In the genomic region with DNA sequence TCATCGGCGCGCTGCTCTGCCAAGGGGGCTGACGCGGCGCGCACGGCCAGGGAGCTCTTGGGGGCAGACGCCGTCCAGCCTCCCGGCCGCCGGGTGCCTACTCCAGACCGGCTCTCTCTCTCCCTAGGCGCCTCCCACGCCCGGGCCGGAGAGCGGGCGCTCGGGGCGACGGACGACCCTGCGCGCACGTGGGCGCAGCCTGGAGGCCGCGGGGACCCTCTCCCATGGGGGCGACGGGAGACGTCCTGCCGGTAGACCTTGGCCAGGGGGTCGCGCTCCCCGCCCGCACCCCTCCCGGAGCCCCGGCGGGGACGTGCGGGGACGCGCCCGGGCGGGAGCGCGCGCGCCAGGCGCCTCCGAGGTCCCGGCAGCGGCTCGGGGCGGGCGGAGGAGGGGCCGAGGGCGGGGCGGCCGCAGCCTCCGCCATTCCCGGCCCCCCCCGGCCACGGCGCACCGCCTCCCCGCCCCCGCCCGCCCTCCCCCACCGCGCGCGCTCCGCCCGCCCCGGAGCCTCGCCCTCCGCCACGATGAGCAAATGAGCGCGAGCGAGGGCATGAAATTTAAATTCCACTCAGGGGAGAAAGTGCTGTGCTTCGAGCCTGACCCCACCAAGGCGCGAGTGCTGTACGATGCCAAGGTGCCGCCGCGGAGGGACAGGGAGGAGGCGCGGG, we compare ENCODE assay signal across 8 cellular contexts. TPM values are rescaled to one million over a fixed set of nuclear protein-coding genes. Genes with fewer than 3 reads are reported as not detected.
DNase-seq lines count a peak whose midpoint lies in the region; ATAC-seq, FAIRE-seq and TF ChIP-seq lines count a peak whose summit lies in the region.

A gene with protein sequence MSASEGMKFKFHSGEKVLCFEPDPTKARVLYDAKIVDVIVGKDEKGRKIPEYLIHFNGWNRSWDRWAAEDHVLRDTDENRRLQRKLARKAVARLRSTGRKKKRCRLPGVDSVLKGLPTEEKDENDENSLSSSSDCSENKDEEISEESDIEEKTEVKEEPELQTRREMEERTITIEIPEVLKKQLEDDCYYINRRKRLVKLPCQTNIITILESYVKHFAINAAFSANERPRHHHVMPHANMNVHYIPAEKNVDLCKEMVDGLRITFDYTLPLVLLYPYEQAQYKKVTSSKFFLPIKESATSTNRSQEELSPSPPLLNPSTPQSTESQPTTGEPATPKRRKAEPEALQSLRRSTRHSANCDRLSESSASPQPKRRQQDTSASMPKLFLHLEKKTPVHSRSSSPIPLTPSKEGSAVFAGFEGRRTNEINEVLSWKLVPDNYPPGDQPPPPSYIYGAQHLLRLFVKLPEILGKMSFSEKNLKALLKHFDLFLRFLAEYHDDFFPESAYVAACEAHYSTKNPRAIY (plus strand): TSS at position 509 of the 671 bp plus-strand sequence. CDS start 27 bp downstream, at position 536.

- peaks cover 25% of the 10 kb centered on the region for H3K36me3 ChIP-seq in NT2/D1 (ENCODE audit: insufficient read depth, insufficient read length, low read length)
- H3K36me3 ChIP-seq in thoracic aorta = no peaks in the 10 kb centered on the region

- peak within 1 kb of the TSS; percentile 84 to 99 (median 98) for H3K27ac Mint-ChIP-seq in naive thymus-derived CD8-positive, alpha-beta T cell

- peaks cover 4% of the 10 kb centered on the region for H3K4me1 ChIP-seq in NT2/D1 (ENCODE audit: insufficient read depth, insufficient read length)
- no peaks in the 10 kb centered on the region for H3K4me1 ChIP-seq in thoracic aorta (ENCODE audit: control insufficient read depth in 1 of 2, low read depth in 2 of 2)

- peaks cover 7 to 16% (median 13%) of the 10 kb centered on the region in 4 donors for H3K4me1 Mint-ChIP-seq in naive thymus-derived CD8-positive, alpha-beta T cell

- peak within 1 kb of the TSS; percentile 86 to 87 for H3K27ac ChIP-seq in thoracic aorta

- H3K9me3 ChIP-seq in NT2/D1 (ENCODE audit: insufficient read depth, low read length) (no peaks in the 10 kb centered on the region), thoracic aorta (no peaks in the 10 kb centered on the region)

- peak within 1 kb of the TSS; percentile 96 for H3K4me3 ChIP-seq in NT2/D1 (ENCODE audit: insufficient read length, low read depth)
- peak within 1 kb of the TSS; percentile 81 for H3K4me3 ChIP-seq in fibroblast of the aortic adventitia (ENCODE audit: low read depth, low read length)
- H3K4me3 ChIP-seq in thoracic aorta = peak within 1 kb of the TSS; percentile 86

- H3K27me3 ChIP-seq in NT2/D1 (ENCODE audit: insufficient read depth, insufficient read length) (no peaks in the 10 kb centered on the region), thoracic aorta (replicated peaks; ENCODE audit: insufficient read depth) (no peaks in the 10 kb centered on the region)

- no peak for TF ChIP-seq CTCF in fibroblast of the aortic adventitia (IDR thresholded peaks at IDR 0.05; ENCODE audit: insufficient read depth, low read length)
- TF ChIP-seq CTCF in thoracic aorta (IDR thresholded peaks at IDR 0.05) = no peak

- H3K27me3 Mint-ChIP-seq in naive thymus-derived CD8-positive, alpha-beta T cell = no peaks in the 10 kb centered on the region

- H3K9ac ChIP-seq in NT2/D1 (ENCODE audit: insufficient read length, low read depth) = peak within 1 kb of the TSS; percentile 96

- H3K9me3 Mint-ChIP-seq in naive thymus-derived CD8-positive, alpha-beta T cell = peaks cover 0 to 14% (median 0%) of the 10 kb centered on the region in 9 donors

- ATAC-seq in HG02981 (IDR thresholded peaks at IDR 0.05; ENCODE audit: unreplicated experiment) (peak; percentile 35), thoracic aorta (ENCODE audit: insufficient number of reproducible peaks, low FRiP score, low read depth) (peak; percentile 60)
- ATAC-seq in naive thymus-derived CD8-positive, alpha-beta T cell = peak; percentile 37 to 56

- H3K36me3 Mint-ChIP-seq in naive thymus-derived CD8-positive, alpha-beta T cell = peaks cover 17 to 21% (median 17%) of the 10 kb centered on the region in 3 donors

- DNase-seq in AG08396 (ENCODE audit: low spot score) (peak; percentile 84), GM18507 (ENCODE audit: extremely low spot score, insufficient read length, low read depth) (peak; percentile 39), NT2/D1 (ENCODE audit: low read depth, low spot score) (no peak), fibroblast of the aortic adventitia (ENCODE audit: low read depth) (peak; percentile 56), thoracic aorta (ENCODE audit: low spot score) (peak; percentile 11)
- peak; percentile 86 for DNase-seq in activated effector memory CD4-positive, alpha-beta T cell treated with anti-CD3 and anti-CD28 coated beads, Interleukin-2, amount 50 U/mL, for 16 hours
- peak in 6 of 10 donors; percentile 48 to 84 (median 56) for DNase-seq in naive thymus-derived CD8-positive, alpha-beta T cell

- POLR2A ChIA-PET in naive thymus-derived CD8-positive, alpha-beta T cell (lab: Charles Lee) = interaction anchor here (1.0 to 2.9 kb wide), 3 partner anchors 9 to 16 kb away, joined by 3 to 29 read pairs (median 25); no protein-coding TSS in a partner anchor

- peak within 1 kb of the TSS; percentile 85 to 98 (median 94) for H3K4me3 Mint-ChIP-seq in naive thymus-derived CD8-positive, alpha-beta T cell

- no peak for FAIRE-seq in GM18507 (lab: Jason Lieb, UNC)

RNA-seq across cellular contexts. Expression of the gene that starts here (rescaled TPM):
- total RNA-seq in fibroblast of the aortic adventitia (ENCODE audit: low replicate concordance) (29.4 and 35.2 TPM in 2 replicates), thoracic aorta (10 to 100 TPM; 25.5 to 25.8 TPM)
- total RNA-seq in naive thymus-derived CD8-positive, alpha-beta T cell = 100 to 1,000 TPM; 175 to 184 TPM
- 100 to 1,000 TPM in 1 of 3 donors, 10 to 100 TPM in 2; 88.1 to 113 (median 92.5) TPM for polyA plus RNA-seq in naive thymus-derived CD8-positive, alpha-beta T cell
